Comparison of ENCODE assay signal across 1 cellular context in the genomic region with DNA sequence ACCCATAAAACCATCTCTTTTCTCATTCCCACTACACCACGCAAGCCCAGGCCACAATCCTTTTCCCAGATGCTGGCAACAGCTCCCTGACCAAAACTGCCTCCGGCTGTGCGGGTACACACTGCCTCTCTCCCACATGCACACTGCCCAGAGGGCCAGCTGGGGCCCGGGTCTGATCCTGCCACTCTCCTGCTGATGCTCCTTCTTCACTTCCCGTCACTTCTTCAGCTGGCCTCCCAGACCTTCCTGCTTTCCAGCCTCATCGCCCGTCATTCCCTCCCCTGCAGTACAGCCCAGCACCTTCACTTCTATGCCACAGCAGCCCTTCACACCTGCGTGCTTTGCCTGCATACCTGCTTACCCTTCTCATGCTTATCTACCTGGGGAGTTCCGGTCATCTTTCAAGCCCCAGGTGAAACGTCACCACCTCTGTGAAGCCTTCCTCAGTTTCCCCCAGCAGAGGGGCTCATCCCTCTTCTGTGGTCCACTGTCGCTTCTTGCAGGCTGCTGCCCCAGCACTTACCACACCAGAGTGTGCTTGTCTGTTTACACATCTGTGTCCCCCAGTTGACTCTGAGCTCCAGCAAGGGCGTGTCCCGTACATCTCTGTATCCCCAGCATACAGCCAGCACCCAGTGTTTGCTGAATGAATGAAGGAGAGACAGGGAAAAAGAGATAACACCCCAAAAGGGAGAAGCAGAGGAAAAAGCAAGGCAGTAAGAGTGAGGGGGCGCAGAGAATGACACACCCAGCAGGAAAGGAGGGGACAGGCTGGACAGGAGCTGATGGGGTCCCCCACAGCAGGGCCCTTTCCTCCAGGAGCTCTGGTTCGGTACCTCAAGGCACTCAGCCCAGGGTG.
TF ChIP-seq lines count a peak whose summit lies in the region.

No MANE protein-coding gene starts in this region.

TF ChIP-seq in H1, 55 proteins besides CTCF, POLR2A, EP300 and RAD21:
- TF ChIP-seq CBX8 (IDR thresholded peaks at IDR 0.05; ENCODE audit: borderline replicate concordance, low read depth, low read length) (no peak), CREB1 (IDR thresholded peaks at IDR 0.05) (no peak), KDM4A (IDR thresholded peaks at IDR 0.05; ENCODE audit: low read depth, low read length, severe bottlenecking) (no peak), BCL11A (IDR thresholded peaks at IDR 0.05; ENCODE audit: low read depth in 2 of 2, low read length in 2 of 2) (no peak), TAF7 (optimal IDR thresholded peaks at IDR 0.05; ENCODE audit: borderline replicate concordance, low read depth, low read length) (no peak), SIRT6 (IDR thresholded peaks at IDR 0.05; ENCODE audit: low read length) (no peak), CHD1 (IDR thresholded peaks at IDR 0.05; ENCODE audit: low read depth, low read length) (no peak), TEAD4 (IDR thresholded peaks at IDR 0.05; ENCODE audit: low read depth, low read length) (no peak), NRF1 (IDR thresholded peaks at IDR 0.05; ENCODE audit: low read depth, low read length) (no peak), JUN (IDR thresholded peaks at IDR 0.05; ENCODE audit: low read depth, low read length) (no peak), HDAC2 (IDR thresholded peaks at IDR 0.05; ENCODE audit: borderline replicate concordance in 1 of 2, low read depth in 2 of 2, low read length in 2 of 2) (no peak)
- TF ChIP-seq, protein P1, sequence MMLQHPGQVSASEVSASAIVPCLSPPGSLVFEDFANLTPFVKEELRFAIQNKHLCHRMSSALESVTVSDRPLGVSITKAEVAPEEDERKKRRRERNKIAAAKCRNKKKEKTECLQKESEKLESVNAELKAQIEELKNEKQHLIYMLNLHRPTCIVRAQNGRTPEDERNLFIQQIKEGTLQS (IDR thresholded peaks at IDR 0.05; ENCODE audit: insufficient read depth, low read depth, low read length) = no peak
- TF ChIP-seq, protein P2, sequence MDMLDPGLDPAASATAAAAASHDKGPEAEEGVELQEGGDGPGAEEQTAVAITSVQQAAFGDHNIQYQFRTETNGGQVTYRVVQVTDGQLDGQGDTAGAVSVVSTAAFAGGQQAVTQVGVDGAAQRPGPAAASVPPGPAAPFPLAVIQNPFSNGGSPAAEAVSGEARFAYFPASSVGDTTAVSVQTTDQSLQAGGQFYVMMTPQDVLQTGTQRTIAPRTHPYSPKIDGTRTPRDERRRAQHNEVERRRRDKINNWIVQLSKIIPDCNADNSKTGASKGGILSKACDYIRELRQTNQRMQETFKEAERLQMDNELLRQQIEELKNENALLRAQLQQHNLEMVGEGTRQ (IDR thresholded peaks at IDR 0.05; ENCODE audit: low read length) = no peak
TF ChIP-seq in H1: peak in this region for 0.
